In the genomic region with DNA sequence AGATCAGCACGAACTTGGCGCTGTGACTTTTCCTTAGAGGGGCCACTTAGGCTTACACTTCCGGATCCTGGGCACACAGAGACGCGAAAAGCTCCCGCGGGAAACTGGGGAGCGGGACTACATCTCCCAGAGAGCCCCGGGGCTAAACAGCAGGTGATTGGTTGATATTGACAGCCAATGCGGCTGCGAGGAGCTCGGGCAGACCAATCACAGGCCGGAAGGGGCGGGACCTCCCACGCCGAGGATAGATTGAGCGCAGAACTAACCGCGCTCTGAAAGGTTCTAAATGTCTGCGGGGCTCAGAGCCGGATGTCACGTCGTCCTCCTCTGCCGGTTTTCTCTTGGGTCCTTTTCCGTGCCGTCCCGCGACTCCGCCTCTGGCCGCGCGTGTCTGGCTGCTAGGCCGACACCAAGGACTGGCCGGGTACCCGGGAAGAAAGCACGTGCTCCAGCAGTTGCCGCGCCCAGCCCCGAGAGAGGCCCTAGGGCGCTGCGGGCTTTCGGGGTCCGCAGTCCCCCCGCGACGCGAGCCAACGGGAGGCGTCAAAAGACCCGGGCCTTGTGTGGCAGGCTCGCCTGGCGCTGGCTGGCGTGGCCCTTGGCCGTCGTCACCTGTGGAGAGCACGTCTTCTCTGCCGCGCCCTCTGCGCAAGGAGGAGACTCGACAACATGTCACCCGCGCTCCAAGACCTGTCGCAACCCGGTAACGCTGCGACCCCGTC, we compare ENCODE assay signal across 8 cellular contexts. TPM values are rescaled to one million over a fixed set of nuclear protein-coding genes. Genes with fewer than 3 reads are reported as not detected.
DNase-seq lines count a peak whose midpoint lies in the region; ATAC-seq and TF ChIP-seq lines count a peak whose summit lies in the region.

A gene (plus strand): TSS at position 258 of the 722 bp plus-strand sequence. CDS start 412 bp downstream, at position 670.

- H3K4me3 Mint-ChIP-seq in activated T-cell treated with anti-CD3 and anti-CD28 coated beads, Interleukin-2, amount 50 U/mL, for 4 hours, result peak within 1 kb of the TSS; percentile 84

- DNase-seq in DMS53 (lab: John Stamatoyannopoulos, UW), result peak; percentile 99
- peak; percentile 92 for DNase-seq in KG1 (lab: John Stamatoyannopoulos, UW)
- peak; percentile 90 for DNase-seq in Panc1 (ENCODE audit: low read depth, low spot score)
- peak; percentile 93 for DNase-seq in activated T-cell treated with anti-CD3 and anti-CD28 coated beads, Interleukin-2, amount 50 U/mL, for 4 hours
- DNase-seq in stimulated activated CD8-positive, alpha-beta memory T cell treated with anti-CD3 and anti-CD28 coated beads, Interleukin-7, amount 100 ng/mL, for 1 hour (ENCODE audit: low read depth in 2 of 2), result peak; percentile 88 to 90

- peaks cover 2% of the 10 kb centered on the region for H3K36me3 Mint-ChIP-seq in activated T-cell treated with anti-CD3 and anti-CD28 coated beads, Interleukin-2, amount 50 U/mL, for 4 hours (ENCODE audit: insufficient read depth)

- no TSS peak for BruUV-seq in Panc1 (replicated peaks; lab: Mats Ljungman, UMichigan)

- no peak for TF ChIP-seq CTCF in Panc1 (IDR thresholded peaks at IDR 0.05)

- POLR2A ChIA-PET in Panc1 (lab: Charles Lee), result interaction anchor here (1.0 kb wide), 1 partner anchor 26 kb away, joined by 3 read pairs; no protein-coding TSS in a partner anchor

- peaks cover 5% of the 10 kb centered on the region for H3K27me3 Mint-ChIP-seq in activated T-cell treated with anti-CD3 and anti-CD28 coated beads, Interleukin-2, amount 50 U/mL, for 4 hours (ENCODE audit: low read depth)

- intact Hi-C loops in Panc1 (cut with micrococcal nuclease; ENCODE audit: unreplicated experiment), result no loop called here

- in situ Hi-C loops in Panc1 (cut with HindIII; ENCODE audit: low pct_unique_long_range_greater_than_20kb, low sequenced_read_pairs), result no loop called here

- H3K36me3 ChIP-seq in Panc1 (ENCODE audit: control insufficient read depth, insufficient read depth, low read length) (peaks cover 2% of the 10 kb centered on the region; the same call in 1 of the 2 replicates), esophagus (ENCODE audit: control insufficient read depth in 2 of 2, insufficient read depth in 2 of 2, low read length in 1 of 2) (no peaks in the 10 kb centered on the region), mucosa of stomach (ENCODE audit: control insufficient read depth, insufficient read depth, low read length) (no peaks in the 10 kb centered on the region)

- H3K4me1 ChIP-seq in Panc1 (ENCODE audit: control insufficient read depth, insufficient read depth, low read length) (peaks cover 9% of the 10 kb centered on the region; the same call in 1 of the 2 replicates), esophagus (ENCODE audit: control insufficient read depth in 2 of 2, insufficient read depth in 2 of 2, low read length in 1 of 2) (no peaks in the 10 kb centered on the region), mucosa of stomach (ENCODE audit: control insufficient read depth, insufficient read depth, low read length) (peaks cover 5% of the 10 kb centered on the region)

- CTCF ChIA-PET in Panc1 (lab: Charles Lee), result no interaction called here

- peak within 1 kb of the TSS; percentile 86 for H3K9ac ChIP-seq in mucosa of stomach (ENCODE audit: low read length)

- peak within 1 kb of the TSS; percentile 77 to 89 for H3K4me3 ChIP-seq in Panc1 (ENCODE audit: low read depth in 2 of 2, low read length in 2 of 2)
- H3K4me3 ChIP-seq in esophagus (ENCODE audit: low read depth in 1 of 2, low read length in 2 of 2), result peak within 1 kb of the TSS; percentile 90 to 98
- H3K4me3 ChIP-seq in mucosa of stomach (ENCODE audit: low read length), result peak within 1 kb of the TSS; percentile 85

- H3K9me3 ChIP-seq in Panc1 (ENCODE audit: control insufficient read depth, insufficient read depth, low read depth, low read length) (no peaks in the 10 kb centered on the region), esophagus (ENCODE audit: control insufficient read depth in 2 of 2, insufficient read depth in 1 of 2, low read depth in 1 of 2, low read length in 1 of 2) (no peaks in the 10 kb centered on the region), mucosa of stomach (ENCODE audit: control insufficient read depth, low read length) (no peaks in the 10 kb centered on the region)

- H3K27me3 ChIP-seq in Panc1 (ENCODE audit: control insufficient read depth, insufficient read depth, low read length) (no peaks in the 10 kb centered on the region; the same call in 1 of the 2 replicates), esophagus (ENCODE audit: control insufficient read depth in 1 of 2, insufficient read depth in 2 of 2, low read length in 2 of 2) (no peaks in the 10 kb centered on the region), mucosa of stomach (ENCODE audit: control insufficient read depth, insufficient read depth, low read length) (no peaks in the 10 kb centered on the region)

- no peaks in the 10 kb centered on the region for H3K9me3 Mint-ChIP-seq in activated T-cell treated with anti-CD3 and anti-CD28 coated beads, Interleukin-2, amount 50 U/mL, for 4 hours

- H3K4me1 Mint-ChIP-seq in activated T-cell treated with anti-CD3 and anti-CD28 coated beads, Interleukin-2, amount 50 U/mL, for 4 hours (ENCODE audit: low read depth), result peaks cover 30% of the 10 kb centered on the region

- H3K27ac ChIP-seq in Panc1 (ENCODE audit: low read length) (peak within 1 kb of the TSS; percentile 88), esophagus (ENCODE audit: low read depth in 2 of 2, low read length in 1 of 2) (peak within 1 kb of the TSS; percentile 94 to 95)

- ATAC-seq in GM21723 (IDR thresholded peaks at IDR 0.05; ENCODE audit: unreplicated experiment), result peak; percentile 98
- ATAC-seq in Panc1, result peak; percentile 99
- ATAC-seq in activated T-cell treated with anti-CD3 and anti-CD28 coated beads, Interleukin-2, amount 50 U/mL, for 4 hours, result peak; percentile 94 to 95

- WGBS in esophagus, 2 donors, result 0% methylated on average over 67 of the region's 67 CpGs

RNA-seq across cellular contexts. Expression of the gene that starts here (rescaled TPM):
- 33.7 TPM for total RNA-seq in Panc1 (2021; ENCODE audit: unreplicated experiment)
- polyA plus RNA-seq in Panc1 (2012; ENCODE audit: insufficient read length), result 8.0 TPM
- 10 to 100 TPM; 34.2 to 40.1 (median 39.0) TPM for total RNA-seq in activated T-cell treated with anti-CD3 and anti-CD28 coated beads, Interleukin-2, amount 50 U/mL, for 4 hours
- polyA plus RNA-seq in esophagus, result 1 to 10 TPM; 2.4 to 3.6 TPM

Comparison
In these comparisons a context has a peak if more than half of its experiments do, and no peak if none do; other contexts are left out.
1. Peak in every context shown above with its lines: DNase-seq, ATAC-seq, H3K4me3 ChIP-seq and H3K27ac ChIP-seq.